In genomic region chr6:84227434-84228197, GRCh38 we compare ENCODE assay signal across 8 cellular contexts. TPM values are rescaled to one million over a fixed set of nuclear protein-coding genes. Genes with fewer than 3 reads are reported as not detected.
DNase-seq lines count a peak whose midpoint lies in the region; ATAC-seq and TF ChIP-seq lines count a peak whose summit lies in the region.

TSS of gene CEP162 (minus strand) at chr6:84227643. CDS start at chr6:84226393, 1,250 bp downstream.

- H3K9ac ChIP-seq in OCI-LY1 (ENCODE audit: low read length) (peak within 1 kb of the TSS; percentile 63), mucosa of stomach (ENCODE audit: low read length) (peak within 1 kb of the TSS; percentile 71)

- H3K36me3 ChIP-seq in OCI-LY1 (ENCODE audit: insufficient read depth, low read length) (no peaks in the 10 kb centered on the region), esophagus (ENCODE audit: control insufficient read depth in 2 of 2, insufficient read depth in 2 of 2, low read length in 1 of 2) (no peaks in the 10 kb centered on the region), mucosa of stomach (ENCODE audit: control insufficient read depth, insufficient read depth, low read length) (no peaks in the 10 kb centered on the region)

- peak; percentile 83 for DNase-seq in DMS 273 treated with DMSO at 0.1 percent for 48 hours (lab: John Stamatoyannopoulos, UW)
- peak; percentile 88 for DNase-seq in HuH-7 (ENCODE audit: low spot score)
- DNase-seq in activated T-cell treated with anti-CD3 and anti-CD28 coated beads for 4 hours, result peak; percentile 85
- DNase-seq in stimulated activated CD8-positive, alpha-beta memory T cell treated with anti-CD3 and anti-CD28 coated beads, Interleukin-7, amount 100 ng/mL, for 1 hour (ENCODE audit: low read depth in 2 of 2), result peak; percentile 71 to 79

- H3K9me2 ChIP-seq in OCI-LY1 (ENCODE audit: low read depth, low read length), result no peaks in the 10 kb centered on the region

- H3F3A ChIP-seq in OCI-LY1 (ENCODE audit: insufficient read depth, low read length), result no peaks in the 10 kb centered on the region

- WGBS in esophagus, 2 donors, result 0% methylated on average over 40 of the region's 40 CpGs

- H3K4me1 ChIP-seq in OCI-LY1 (ENCODE audit: insufficient read depth, low read length, severe bottlenecking), result peaks cover 23% of the 10 kb centered on the region
- no peaks in the 10 kb centered on the region for H3K4me1 ChIP-seq in esophagus (ENCODE audit: control insufficient read depth in 2 of 2, insufficient read depth in 2 of 2, low read length in 1 of 2)
- no peaks in the 10 kb centered on the region for H3K4me1 ChIP-seq in mucosa of stomach (ENCODE audit: control insufficient read depth, insufficient read depth, low read length)

- H4K20me1 ChIP-seq in OCI-LY1 (ENCODE audit: insufficient read depth, low read length), result no peaks in the 10 kb centered on the region

- H3K27ac ChIP-seq in OCI-LY1 (ENCODE audit: low read depth, low read length, poor library complexity, severe bottlenecking) (no peak within 1 kb of the TSS), esophagus (ENCODE audit: low read depth in 2 of 2, low read length in 1 of 2) (peak within 1 kb of the TSS; percentile 76 to 93)

- H3K27me3 ChIP-seq in OCI-LY1 (ENCODE audit: insufficient read depth, low read length) (no peaks in the 10 kb centered on the region), esophagus (ENCODE audit: control insufficient read depth in 1 of 2, insufficient read depth in 2 of 2, low read length in 2 of 2) (no peaks in the 10 kb centered on the region), mucosa of stomach (ENCODE audit: control insufficient read depth, insufficient read depth, low read length) (no peaks in the 10 kb centered on the region)

- H3K79me2 ChIP-seq in OCI-LY1 (ENCODE audit: insufficient read depth, low read length), result no peaks in the 10 kb centered on the region

- no peaks in the 10 kb centered on the region for H3K9me3 ChIP-seq in OCI-LY1 (ENCODE audit: low read length)
- H3K9me3 ChIP-seq in esophagus (ENCODE audit: control insufficient read depth in 2 of 2, insufficient read depth in 1 of 2, low read depth in 1 of 2, low read length in 1 of 2), result no peaks in the 10 kb centered on the region
- H3K9me3 ChIP-seq in mucosa of stomach (ENCODE audit: control insufficient read depth, low read length), result no peaks in the 10 kb centered on the region

- H3K4me2 ChIP-seq in OCI-LY1 (ENCODE audit: low read length), result peak within 1 kb of the TSS; percentile 66

- H3K4me3 ChIP-seq in OCI-LY1 (ENCODE audit: low read depth, low read length, poor library complexity, severe bottlenecking), result peak within 1 kb of the TSS; percentile 72
- H3K4me3 ChIP-seq in esophagus (ENCODE audit: low read depth in 1 of 2, low read length in 2 of 2), result peak within 1 kb of the TSS; percentile 77 to 100
- peak within 1 kb of the TSS; percentile 81 for H3K4me3 ChIP-seq in mucosa of stomach (ENCODE audit: low read length)

- peak; percentile 88 for TF ChIP-seq CTCF in OCI-LY1 (IDR thresholded peaks at IDR 0.05; ENCODE audit: low read length)

- H2AFZ ChIP-seq in OCI-LY1 (ENCODE audit: low read length), result peak within 1 kb of the TSS; percentile 99

- ATAC-seq in GM21515 (IDR thresholded peaks at IDR 0.05; ENCODE audit: unreplicated experiment), result peak; percentile 98

RNA-seq across cellular contexts. Expression of gene CEP162, which starts in this region (rescaled TPM):
- 1 to 10 TPM; 2.2 to 5.0 TPM for polyA plus RNA-seq in esophagus
